ENCODE assay signal across 9 cellular contexts in genomic region chr2:29238497-29238896, GRCh38.
A peak's percentile ranks its signal among the peaks of the same experiment; 100 is the strongest.
DNase-seq lines count a peak whose midpoint lies in the region; ATAC-seq and FAIRE-seq lines count a peak whose summit lies in the region.
"Had no signal": no experiment of that assay in that cellular context is flagged by ENCODE, and none has a peak within 500 bp of the region (broad histone marks: within the 10 kb centered on the region; RNA-seq: fewer than 3 reads in every experiment).

No MANE protein-coding gene starts in this region.

- H3K27ac Mint-ChIP-seq in activated naive CD4-positive, alpha-beta T cell treated with anti-CD3 and anti-CD28 coated beads, Interleukin-2, amount 10 ng/mL, durations not matched to agents 7 days and 5 days: no peak overlapping the region
- H3K27ac Mint-ChIP-seq: activated naive CD8-positive, alpha-beta T cell treated with anti-CD3 and anti-CD28 coated beads, Interleukin-2, amount 10 ng/mL, durations not matched to agents 7 days and 5 days had no signal

- no peaks in the 10 kb centered on the region for H3K36me3 Mint-ChIP-seq in activated naive CD4-positive, alpha-beta T cell treated with anti-CD3 and anti-CD28 coated beads, Interleukin-2, amount 10 ng/mL, durations not matched to agents 7 days and 5 days
- H3K36me3 Mint-ChIP-seq: activated naive CD8-positive, alpha-beta T cell treated with anti-CD3 and anti-CD28 coated beads, Interleukin-2, amount 10 ng/mL, durations not matched to agents 7 days and 5 days had no signal

- H3K27me3 Mint-ChIP-seq in activated naive CD4-positive, alpha-beta T cell treated with anti-CD3 and anti-CD28 coated beads, Interleukin-2, amount 10 ng/mL, durations not matched to agents 7 days and 5 days: peaks cover 4% of the 10 kb centered on the region

- H3K4me1 Mint-ChIP-seq in activated naive CD4-positive, alpha-beta T cell treated with anti-CD3 and anti-CD28 coated beads, Interleukin-2, amount 10 ng/mL, durations not matched to agents 7 days and 5 days: no peaks in the 10 kb centered on the region
- H3K4me1 Mint-ChIP-seq: activated naive CD8-positive, alpha-beta T cell treated with anti-CD3 and anti-CD28 coated beads, Interleukin-2, amount 10 ng/mL, durations not matched to agents 7 days and 5 days had no signal

- no peaks in the 10 kb centered on the region for H3K4me1 ChIP-seq in small intestine (ENCODE audit: control insufficient read depth in 2 of 2, insufficient read depth in 1 of 2, low read depth in 1 of 2, low read length in 1 of 2)

- H3K9me3 Mint-ChIP-seq in activated naive CD4-positive, alpha-beta T cell treated with anti-CD3 and anti-CD28 coated beads, Interleukin-2, amount 10 ng/mL, durations not matched to agents 7 days and 5 days: no peaks in the 10 kb centered on the region
- H3K9me3 Mint-ChIP-seq: activated naive CD8-positive, alpha-beta T cell treated with anti-CD3 and anti-CD28 coated beads, Interleukin-2, amount 10 ng/mL, durations not matched to agents 7 days and 5 days had no signal

- WGBS in small intestine, 3 donors: 43 to 62% (median 43%) methylated on average over 7 of the region's 7 CpGs

- H3K9me3 ChIP-seq in MG63: no peaks in the 10 kb centered on the region
- H3K9me3 ChIP-seq in small intestine (ENCODE audit: control insufficient read depth, low read depth): no peaks in the 10 kb centered on the region

- H3K27me3 ChIP-seq in MG63 (no peaks in the 10 kb centered on the region), small intestine (ENCODE audit: control insufficient read depth in 2 of 2, insufficient read depth in 2 of 2, low read length in 2 of 2) (no peaks in the 10 kb centered on the region)

- CTCF ChIA-PET in activated naive CD4-positive, alpha-beta T cell treated with anti-CD3 and anti-CD28 coated beads, Interleukin-2, amount 10 ng/mL, durations not matched to agents 7 days and 5 days (lab: Charles Lee): interaction anchor here (0.7 kb wide), 1 partner anchor 491 kb away, joined by 3 read pairs; no protein-coding TSS in a partner anchor

- no peak for ATAC-seq in GM21528 (IDR thresholded peaks at IDR 0.05; ENCODE audit: low FRiP score, unreplicated experiment)

- no peak for FAIRE-seq in small intestine (lab: Jason Lieb, UNC)

- H3K4me3 ChIP-seq in MG63: no peak overlapping the region
- H3K4me3 ChIP-seq in small intestine (ENCODE audit: low read depth in 1 of 2, low read length in 2 of 2): no peak overlapping the region

- DNase-seq in activated naive CD4-positive, alpha-beta T cell treated with anti-CD3 and anti-CD28 coated beads, Interleukin-2, amount 10 ng/mL, durations not matched to agents 7 days and 5 days: peak; percentile 21
- DNase-seq in activated naive CD4-positive, alpha-beta T cell treated with anti-CD3 and anti-CD28 coated beads, Interleukin-2, amount 50 U/mL, for 16 hours: no peak
- peak; percentile 39 for DNase-seq in MG63
- DNase-seq in dermis blood vessel endothelial cell: peak; percentile 65
- DNase-seq in small intestine: peak; percentile 17
- DNase-seq in OCI-M2 (lab: John Stamatoyannopoulos, UW; ENCODE audit: unreplicated experiment): no peak
- no peak for DNase-seq in NOMO-1 treated with DMSO at 0.1 percent for 48 hours (lab: John Stamatoyannopoulos, UW; ENCODE audit: unreplicated experiment)
- DNase-seq: activated naive CD8-positive, alpha-beta T cell treated with anti-CD3 and anti-CD28 coated beads, Interleukin-2, amount 10 ng/mL, durations not matched to agents 7 days and 5 days had no signal

- H3K36me3 ChIP-seq in MG63 (no peaks in the 10 kb centered on the region), small intestine (ENCODE audit: control insufficient read depth in 2 of 2, insufficient read depth in 2 of 2, low read length in 2 of 2) (no peaks in the 10 kb centered on the region)

- H3K27ac ChIP-seq in small intestine (ENCODE audit: low read depth in 1 of 2, low read length in 1 of 2): no peak overlapping the region

- H3K4me3 Mint-ChIP-seq in activated naive CD4-positive, alpha-beta T cell treated with anti-CD3 and anti-CD28 coated beads, Interleukin-2, amount 10 ng/mL, durations not matched to agents 7 days and 5 days: no peak overlapping the region
- H3K4me3 Mint-ChIP-seq: activated naive CD8-positive, alpha-beta T cell treated with anti-CD3 and anti-CD28 coated beads, Interleukin-2, amount 10 ng/mL, durations not matched to agents 7 days and 5 days had no signal

Comparison
In these comparisons a context has a peak if more than half of its experiments do, and no peak if none do; other contexts are left out.
1. DNase-seq: peak in activated naive CD4-positive, alpha-beta T cell treated with anti-CD3 and anti-CD28 coated beads, Interleukin-2, amount 10 ng/mL, durations not matched to agents 7 days and 5 days (single experiment), MG63 (single experiment), dermis blood vessel endothelial cell (single experiment) and small intestine (single experiment); none in activated naive CD4-positive, alpha-beta T cell treated with anti-CD3 and anti-CD28 coated beads, Interleukin-2, amount 50 U/mL, for 16 hours (single experiment), OCI-M2 (single experiment) and NOMO-1 treated with DMSO at 0.1 percent for 48 hours (single experiment).